11 cellular contexts compared by ENCODE assay signal in the genomic region with DNA sequence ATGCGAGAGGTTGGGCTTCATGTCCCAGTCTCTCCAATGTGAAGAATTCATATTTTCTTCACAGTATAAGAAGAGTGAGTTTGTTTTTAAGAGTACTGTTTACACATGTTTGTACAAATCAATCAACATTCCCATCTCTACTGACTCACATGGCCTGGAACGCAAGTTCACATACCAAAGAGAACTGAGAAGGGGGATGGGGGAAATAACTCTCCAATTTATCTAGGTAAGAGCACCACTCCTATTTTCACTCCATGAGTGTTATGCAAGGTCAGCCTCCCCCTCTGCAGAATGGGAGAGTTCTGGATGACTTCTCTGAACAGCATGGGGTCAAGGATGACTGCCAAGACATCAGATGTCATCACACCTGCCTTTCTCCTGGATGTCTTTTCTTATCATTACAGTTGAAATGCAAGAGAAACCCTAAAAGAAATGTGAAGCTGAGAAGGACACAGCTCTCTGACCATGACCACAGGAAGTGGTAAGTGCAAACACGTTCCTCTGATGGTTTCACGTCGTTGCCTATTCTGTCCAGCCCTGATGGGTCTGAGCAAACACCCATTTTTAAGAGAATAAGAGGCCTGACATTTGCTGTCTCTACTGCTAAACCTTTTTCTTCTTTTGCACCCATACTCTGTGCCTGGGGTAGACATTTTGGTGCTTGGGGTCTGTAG.
DNase-seq lines count a peak whose midpoint lies in the region; ATAC-seq and TF ChIP-seq lines count a peak whose summit lies in the region.
"Had no signal": no experiment of that assay in that cellular context is flagged by ENCODE, and none has a peak within 500 bp of the region (broad histone marks: within the 10 kb centered on the region; RNA-seq: fewer than 3 reads in every experiment).

No MANE protein-coding gene starts in this region.

- H3K4me1 ChIP-seq in spleen: peaks cover 0 to 4% (median 0%) of the 10 kb centered on the region in 6 donors

- TF ChIP-seq POLR2A in spleen (IDR thresholded peaks at IDR 0.05): no peak

- H3K27ac ChIP-seq in spleen: no peak overlapping the region

- intact Hi-C loops in spleen (cut with DNase I; ENCODE audit: low total_unique reads): no loop called here

- TF ChIP-seq CTCF in fibroblast of pulmonary artery (IDR thresholded peaks at IDR 0.05; ENCODE audit: low read length, missing control alignments) (no peak), spleen (IDR thresholded peaks at IDR 0.05 in 8 of 11, conservative IDR thresholded peaks at IDR 0.05 in 3 of 11) (no peak)

- peak; percentile 82 for ATAC-seq in GM21381 (IDR thresholded peaks at IDR 0.05; ENCODE audit: unreplicated experiment)
- ATAC-seq in HG03520 (IDR thresholded peaks at IDR 0.05; ENCODE audit: unreplicated experiment): peak; percentile 60
- ATAC-seq: stimulated activated memory B cell treated with anti-CD40 and anti-IgM and Interleukin-4, amounts not matched to agents 10 μg/mL and 1 μg/mL and 100 μg/mL, for 72 hours had no signal

- H3K9me3 ChIP-seq in spleen: no peaks in the 10 kb centered on the region
- H3K9me3 ChIP-seq: Caco-2 had no signal

- H3K4me3 ChIP-seq in fibroblast of pulmonary artery (replicated peaks; ENCODE audit: low read depth, low read length) (no peak overlapping the region), spleen (no peak overlapping the region)

- WGBS in spleen, 5 donors: 39 to 54% (median 48%) methylated on average over 5 of the region's 5 CpGs

- no peaks in the 10 kb centered on the region for H3K36me3 ChIP-seq in spleen

- DNase-seq in EH (ENCODE audit: low read depth) (peak; percentile 49), fibroblast of pulmonary artery (ENCODE audit: low read depth) (peak; percentile 62), spleen (no peak), NCI-H1694 treated with DMSO at 0.1 percent for 48 hours (lab: John Stamatoyannopoulos, UW) (no peak), NCI-H748 (lab: John Stamatoyannopoulos, UW; ENCODE audit: unreplicated experiment) (no peak), COLO829 (ENCODE audit: low spot score) (no peak)
- DNase-seq: NCI-H1048 had no signal

- no peaks in the 10 kb centered on the region for H3K27me3 ChIP-seq in spleen (replicated peaks in 1 of 7)

Comparison
In these comparisons a context has a peak if more than half of its experiments do, and no peak if none do; other contexts are left out.
1. DNase-seq: peak in EH (single experiment) and fibroblast of pulmonary artery (single experiment); none in spleen (single experiment), NCI-H1694 treated with DMSO at 0.1 percent for 48 hours (single experiment), NCI-H748 (single experiment) and COLO829 (single experiment).